In the genomic region with DNA sequence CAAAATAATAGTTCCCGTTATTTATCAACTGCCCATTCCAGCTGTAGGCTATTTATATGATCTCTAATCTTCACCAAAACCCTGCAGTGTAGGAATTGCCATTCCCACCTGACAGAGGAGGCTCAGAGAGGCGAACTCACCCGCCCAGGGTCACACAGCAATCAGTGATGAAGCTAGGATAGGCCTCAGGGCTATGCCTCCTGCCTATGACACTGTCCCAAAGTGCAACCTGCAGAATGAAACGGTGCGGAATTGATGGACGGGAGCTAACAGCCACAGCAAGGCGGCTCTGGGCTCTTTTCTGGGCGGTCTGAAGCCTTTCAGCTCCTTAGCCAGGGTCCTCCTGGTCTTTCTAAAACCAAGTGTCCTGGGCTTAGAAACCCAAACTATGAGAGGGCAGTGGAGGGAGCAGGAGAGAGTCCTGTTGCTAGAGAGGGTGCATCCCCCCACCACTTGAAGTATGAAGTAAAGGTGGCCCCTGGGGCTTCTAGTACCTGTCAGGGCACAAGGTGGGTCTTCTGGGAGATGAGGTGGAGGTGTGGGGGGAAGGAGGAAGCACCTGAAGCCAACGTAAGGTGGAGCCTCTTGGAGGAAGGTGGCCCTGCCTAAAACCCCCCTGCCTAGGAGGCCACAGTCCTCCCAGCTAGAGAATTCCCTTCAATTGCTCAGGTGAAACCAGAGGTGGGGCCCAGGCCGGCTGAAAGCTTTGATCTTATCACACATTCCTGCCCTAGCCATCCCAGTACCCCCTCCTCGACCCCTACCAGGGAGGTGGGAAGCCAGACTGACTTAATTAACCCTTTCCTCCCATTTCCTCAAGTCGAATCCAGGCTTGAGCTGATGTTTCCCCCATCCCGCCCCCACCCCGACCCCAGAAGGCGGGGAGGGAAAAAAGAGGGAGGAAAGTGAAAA, we compare ENCODE assay signal across 12 cellular contexts. TPM values are rescaled to one million over a fixed set of nuclear protein-coding genes. Genes with fewer than 3 reads are reported as not detected.
DNase-seq lines count a peak whose midpoint lies in the region; ATAC-seq and TF ChIP-seq lines count a peak whose summit lies in the region.
"Had no signal": no experiment of that assay in that cellular context is flagged by ENCODE, and none has a peak within 500 bp of the region (broad histone marks: within the 10 kb centered on the region; RNA-seq: fewer than 3 reads in every experiment).

No MANE protein-coding gene starts in this region.

- no peak overlapping the region for H2BK120ac ChIP-seq in IMR-90 (ENCODE audit: low read depth, low read length)

- no peak overlapping the region for H3K56ac ChIP-seq in IMR-90 (ENCODE audit: extremely low read depth, insufficient read depth, low read length)

- no TSS peak for BruUV-seq in IMR-90 (replicated peaks; lab: Mats Ljungman, UMichigan)

- POLR2A ChIA-PET in IMR-90 (lab: Charles Lee; ENCODE audit: unreplicated experiment) (no interaction called here), HEK293T (lab: Yijun Ruan, JAX) (no interaction called here)

- H3K4me1 ChIP-seq in IMR-90 (ENCODE audit: control insufficient read depth, insufficient read depth, low read length) (peaks cover 53% of the 10 kb centered on the region), gastroesophageal sphincter (peaks cover 17 to 100% (median 79%) of the 10 kb centered on the region in 3 donors), transverse colon (peaks cover 58 to 84% (median 73%) of the 10 kb centered on the region in 4 donors)

- H3K23ac ChIP-seq in IMR-90 (ENCODE audit: low read depth, low read length), result peak overlapping the region; percentile 42; the same call in 1 of the 2 replicates

- H3K9ac ChIP-seq in IMR-90 (ENCODE audit: low read depth, low read length), result no peak overlapping the region

- peaks cover 38 to 89% of the 10 kb centered on the region in 2 experiments for H3K79me1 ChIP-seq in IMR-90 (ENCODE audit: low read depth in 1 of 2, low read length in 2 of 2)

- no peak overlapping the region for H3K18ac ChIP-seq in IMR-90 (ENCODE audit: low read depth, low read length)

- peaks cover 52% of the 10 kb centered on the region for H3K9me1 ChIP-seq in IMR-90 (ENCODE audit: insufficient read depth, low read length)

- peak overlapping the region; percentile 56 for H3K27ac Mint-ChIP-seq in nephron progenitor cell

- CTCF ChIA-PET in IMR-90 (lab: Yijun Ruan, JAX), result no interaction called here
- CTCF ChIA-PET in HEK293T (lab: Yijun Ruan, JAX), result no interaction called here

- H3K4me3 ChIP-seq in IMR-90 (ENCODE audit: insufficient read depth, low read depth, low read length) (no peak overlapping the region), gastroesophageal sphincter (no peak overlapping the region), transverse colon (no peak overlapping the region)

- peak overlapping the region; percentile 29; the same call in 1 of the 2 replicates for H3K14ac ChIP-seq in IMR-90 (replicated peaks; ENCODE audit: low read depth, low read length)

- no peak overlapping the region for H2BK5ac ChIP-seq in IMR-90 (ENCODE audit: low read depth, low read length, poor library complexity, severe bottlenecking)

- no peaks in the 10 kb centered on the region for H3K27me3 ChIP-seq in IMR-90 (ENCODE audit: control insufficient read depth, insufficient read depth, low read length)
- H3K27me3 ChIP-seq in gastroesophageal sphincter, result no peaks in the 10 kb centered on the region
- H3K27me3 ChIP-seq in transverse colon, result no peaks in the 10 kb centered on the region

- no peak overlapping the region for H2BK20ac ChIP-seq in IMR-90 (ENCODE audit: low read depth, low read length)

- no peaks in the 10 kb centered on the region for H3K27me3 Mint-ChIP-seq in nephron progenitor cell (ENCODE audit: low read depth, poor library complexity)

- H3K9me3 Mint-ChIP-seq in nephron progenitor cell, result no peaks in the 10 kb centered on the region
- H3K9me3 Mint-ChIP-seq: brain had no signal

- in situ Hi-C loops in IMR-90 (cut with MboI; ENCODE audit: low sequenced_read_pairs), result no loop called here
- in situ Hi-C loops in transverse colon (cut with MboI; ENCODE audit: low pct_ligation_motif_present in 1 of 4, low pct_unique_long_range_greater_than_20kb in 1 of 4, low sequenced_read_pairs in 3 of 4), result no loop called here

- no peak overlapping the region for H4K5ac ChIP-seq in IMR-90 (ENCODE audit: low read depth, low read length)

- H3K4me3 Mint-ChIP-seq in nephron progenitor cell, result peak overlapping the region; percentile 61
- H3K4me3 Mint-ChIP-seq: brain had no signal

- H2BK15ac ChIP-seq in IMR-90 (ENCODE audit: low read depth, low read length), result no peak overlapping the region

- H4K20me1 ChIP-seq in IMR-90 (ENCODE audit: insufficient read depth, low read length), result peaks cover 34% of the 10 kb centered on the region

- H3K36me3 ChIP-seq in IMR-90 (ENCODE audit: control insufficient read depth, insufficient read depth, low read length) (peaks cover 3% of the 10 kb centered on the region; the same call in 1 of the 2 replicates), gastroesophageal sphincter (no peaks in the 10 kb centered on the region), transverse colon (no peaks in the 10 kb centered on the region)

- no peak overlapping the region for H3K4me2 ChIP-seq in IMR-90 (ENCODE audit: low read depth, low read length)

- TF ChIP-seq EP300 in gastroesophageal sphincter (IDR thresholded peaks at IDR 0.05) (no peak), transverse colon (IDR thresholded peaks at IDR 0.05; ENCODE audit: low read depth) (no peak)

- no peak for TF ChIP-seq RAD21 in IMR-90 (IDR thresholded peaks at IDR 0.05; ENCODE audit: low read length)

- intact Hi-C loops in IMR-90 (cut with micrococcal nuclease) (no loop called here), transverse colon (cut with DNase I; ENCODE audit: low total_unique reads) (no loop called here)

- peak overlapping the region; percentile 57 for H2AK9ac ChIP-seq in IMR-90 (replicated peaks; ENCODE audit: low read depth, low read length, poor library complexity)

- TF ChIP-seq CTCF in IMR-90 (conservative IDR thresholded peaks at IDR 0.05; ENCODE audit: low read depth, low read length) (no peak), gastroesophageal sphincter (IDR thresholded peaks at IDR 0.05) (no peak), nephron progenitor cell (IDR thresholded peaks at IDR 0.05) (no peak), transverse colon (IDR thresholded peaks at IDR 0.05) (no peak)

- TF ChIP-seq POLR2A in IMR-90 (IDR thresholded peaks at IDR 0.05; ENCODE audit: low read depth, low read length), result no peak
- TF ChIP-seq POLR2A in gastroesophageal sphincter (IDR thresholded peaks at IDR 0.05), result no peak
- TF ChIP-seq POLR2A in transverse colon (IDR thresholded peaks at IDR 0.05), result no peak

- peak overlapping the region; percentile 7 for H2AFZ ChIP-seq in IMR-90 (replicated peaks; ENCODE audit: low read length, poor library complexity)

- ATAC-seq in IMR-90 (ENCODE audit: low read depth) (no peak), gastroesophageal sphincter (no peak)

- no peak overlapping the region for H3K27ac ChIP-seq in IMR-90 (ENCODE audit: insufficient read depth, low read length)
- H3K27ac ChIP-seq in gastroesophageal sphincter, result peak overlapping the region; percentile 95 to 98 (median 96)
- peak overlapping the region; percentile 93 to 98 (median 94) for H3K27ac ChIP-seq in transverse colon

- DNase-seq in IMR-90, result no peak
- DNase-seq in nephron progenitor cell, result peak; percentile 42
- no peak for DNase-seq in transverse colon
- no peak for DNase-seq in RKO (ENCODE audit: low spot score)
- DNase-seq in HEK293T (ENCODE audit: extremely low spot score), result no peak
- no peak for DNase-seq in midbrain (lab: John Stamatoyannopoulos, UW)
- DNase-seq: NCI-H2081; NK-92 treated with Interleukin-12 subunit alpha and Interleukin-12 subunit beta, amount 100 ng/mL, for 24 hours; stimulated activated CD4-positive, alpha-beta T cell treated with anti-CD3 and anti-CD28 coated beads, Interleukin-15, amount 100 ng/mL, for 24 hours had no signal

- 79% methylated on average over 4 of the region's 15 CpGs; no CpG with 5 or more reads in 1 of the 2 experiments for WGBS in IMR-90 (ENCODE audit: extremely low coverage in 2 of 2, insufficient read length in 1 of 2), 2 experiments
- WGBS in gastroesophageal sphincter (ENCODE audit: low coverage in 1 of 2), 2 donors, result 37 to 46% methylated on average over 5 to 9 of the region's 15 CpGs
- WGBS in transverse colon (ENCODE audit: low coverage in 1 of 2), 2 donors, result 58 to 80% methylated on average over 1 to 15 of the region's 15 CpGs

- no peak overlapping the region for H3K4ac ChIP-seq in IMR-90 (ENCODE audit: low read depth, low read length)

- H4K91ac ChIP-seq in IMR-90 (ENCODE audit: insufficient read depth, low read depth, low read length), result no peak overlapping the region

- H3K9me3 ChIP-seq in IMR-90 (ENCODE audit: control insufficient read depth, insufficient read depth, low read length) (no peaks in the 10 kb centered on the region), gastroesophageal sphincter (no peaks in the 10 kb centered on the region), transverse colon (no peaks in the 10 kb centered on the region)

- H3K36me3 Mint-ChIP-seq in nephron progenitor cell (ENCODE audit: low read depth), result no peaks in the 10 kb centered on the region
- H3K36me3 Mint-ChIP-seq: brain had no signal

- dilution Hi-C loops in IMR-90 (cut with HindIII; ENCODE audit: low sequenced_read_pairs, unreplicated experiment), result no loop called here

- peaks cover 71% of the 10 kb centered on the region for H3K4me1 Mint-ChIP-seq in nephron progenitor cell

- H4K8ac ChIP-seq in IMR-90 (ENCODE audit: low read depth in 2 of 2, low read length in 2 of 2), result no peak overlapping the region

- no peak overlapping the region for H2AK5ac ChIP-seq in IMR-90 (ENCODE audit: low read depth, low read length)

TF ChIP-seq in IMR-90, 13 proteins besides CTCF, POLR2A, EP300 and RAD21:
- no peak for TF ChIP-seq FOS (IDR thresholded peaks at IDR 0.05; ENCODE audit: low read depth, low read length)
- no peak for TF ChIP-seq BHLHE40 (IDR thresholded peaks at IDR 0.05; ENCODE audit: low read depth, low read length)
- no peak for TF ChIP-seq MAFK (IDR thresholded peaks at IDR 0.05; ENCODE audit: low read depth, low read length)
TF ChIP-seq in IMR-90: peak in this region for 0.

TF ChIP-seq in HEK293T, 16 proteins besides CTCF, POLR2A, EP300 and RAD21:
- no peak for TF ChIP-seq SP1 (IDR thresholded peaks at IDR 0.05)

RNA-seq across cellular contexts. Expression of gene HSPG2, which starts 14.8 kb away (rescaled TPM):
- total RNA-seq in IMR-90 (2012; rRNA removed) (15.8 and 23.3 TPM in 2 replicates), gastroesophageal sphincter (1,000 to 10,000 TPM in 1 of 4 donors, 100 to 1,000 TPM in 3; 311 to 1,021 (median 351) TPM), transverse colon (100 to 1,000 TPM; 107 to 343 (median 228) TPM)
- 94.0 and 104 TPM in 2 replicates for polyA plus RNA-seq in IMR-90 (2012; rRNA removed)
- 74.1 and 160 TPM in 2 replicates for polyA plus RNA-seq in IMR-90 (2012; cell fraction: cytosol; rRNA removed)
- 187 and 684 TPM in 2 replicates for polyA plus RNA-seq in IMR-90 (2012; cell fraction: nucleus; rRNA removed; ENCODE audit: low replicate concordance)

RNA-seq across cellular contexts. Expression of gene CELA3B, which starts 54.5 kb away (rescaled TPM):
- total RNA-seq in IMR-90 (2012; rRNA removed) (not detected in 2 replicates), gastroesophageal sphincter (not detected), transverse colon (not detected)
- polyA plus RNA-seq in IMR-90 (2012; rRNA removed), result not detected in 2 replicates
- polyA plus RNA-seq in IMR-90 (2012; cell fraction: cytosol; rRNA removed), result not detected in 2 replicates
- polyA plus RNA-seq in IMR-90 (2012; cell fraction: nucleus; rRNA removed; ENCODE audit: low replicate concordance), result not detected in 2 replicates
- polyA plus RNA-seq: neural cell had no signal
